ENCODE assay signal across 18 cellular contexts in genomic region chr6:139988702-139989101, GRCh38.
DNase-seq lines count a peak whose midpoint lies in the region; ATAC-seq, FAIRE-seq and TF ChIP-seq lines count a peak whose summit lies in the region.
"Had no signal": no experiment of that assay in that cellular context is flagged by ENCODE, and none has a peak within 500 bp of the region (broad histone marks: within the 10 kb centered on the region; RNA-seq: fewer than 3 reads in every experiment).

No MANE protein-coding gene starts in this region.

- H3K9me3 ChIP-seq in astrocyte (ENCODE audit: insufficient read depth, low read depth, low read length) (no peaks in the 10 kb centered on the region), SJCRH30 (replicated peaks) (no peaks in the 10 kb centered on the region), MG63 (peaks cover 2% of the 10 kb centered on the region)
- H3K9me3 ChIP-seq: BE2C had no signal

- no peak overlapping the region for H3K23ac ChIP-seq in mesendoderm (ENCODE audit: low read length)

- no peak overlapping the region for H4K8ac ChIP-seq in mesendoderm (ENCODE audit: low read depth, low read length)

- H3K36me3 ChIP-seq in astrocyte (ENCODE audit: insufficient read depth, low read length) (no peaks in the 10 kb centered on the region), mesendoderm (ENCODE audit: control insufficient read depth, insufficient read depth, low read length) (no peaks in the 10 kb centered on the region), SJCRH30 (no peaks in the 10 kb centered on the region), MG63 (no peaks in the 10 kb centered on the region)
- H3K36me3 ChIP-seq: BE2C had no signal

- FAIRE-seq in astrocyte (lab: Jason Lieb, UNC): peak; percentile 20
- FAIRE-seq: GM12892, H54 had no signal

- H3K56ac ChIP-seq in mesendoderm (ENCODE audit: low read length): no peak overlapping the region

- H4K5ac ChIP-seq in mesendoderm (ENCODE audit: low read length): no peak overlapping the region

- H2AFZ ChIP-seq in astrocyte (ENCODE audit: low read depth, low read length): no peak overlapping the region

- H2BK120ac ChIP-seq in mesendoderm (ENCODE audit: low read depth, low read length): no peak overlapping the region

- no peak for ATAC-seq in stimulated activated effector memory CD8-positive, alpha-beta T cell treated with anti-CD3 and anti-CD28 coated beads, Interleukin-12 subunit alpha, Interleukin-12 subunit beta, amount 100 ng/mL, for 72 hours
- ATAC-seq: HCT116 had no signal

- no peak overlapping the region for H3K4ac ChIP-seq in mesendoderm (ENCODE audit: low read depth, low read length)

- no peak overlapping the region for H2BK5ac ChIP-seq in mesendoderm (ENCODE audit: low read length)

- peak overlapping the region; percentile 5; the same call in 1 of the 2 replicates for H3K27ac Mint-ChIP-seq in HFFc6
- no peak overlapping the region for H3K27ac Mint-ChIP-seq in astrocyte (ENCODE audit: unreplicated experiment)
- no peak overlapping the region for H3K27ac Mint-ChIP-seq in stimulated activated effector memory CD8-positive, alpha-beta T cell treated with anti-CD3 and anti-CD28 coated beads, Interleukin-12 subunit alpha, Interleukin-12 subunit beta, amount 100 ng/mL, for 72 hours
- H3K27ac Mint-ChIP-seq: CD4-positive, alpha-beta memory T cell; IgD-negative memory B cell had no signal

- no peak overlapping the region for H3K4me2 ChIP-seq in astrocyte (ENCODE audit: low read length)
- H3K4me2 ChIP-seq in mesendoderm (ENCODE audit: low read length): no peak overlapping the region

- H2AK5ac ChIP-seq in mesendoderm (ENCODE audit: low read length): no peak overlapping the region

- no peaks in the 10 kb centered on the region for H4K20me1 ChIP-seq in astrocyte (ENCODE audit: insufficient read depth, low read length)

- no peak overlapping the region for H3K27ac ChIP-seq in astrocyte (ENCODE audit: low read depth, low read length)
- H3K27ac ChIP-seq in mesendoderm (ENCODE audit: low read depth, low read length): no peak overlapping the region
- no peak overlapping the region for H3K27ac ChIP-seq in SJCRH30
- H3K27ac ChIP-seq: C4-2B had no signal

- H3K9ac ChIP-seq in astrocyte (ENCODE audit: low read length) (no peak overlapping the region), mesendoderm (ENCODE audit: low read length) (no peak overlapping the region)

- peak overlapping the region; percentile 36 for H2BK15ac ChIP-seq in mesendoderm (replicated peaks; ENCODE audit: low read depth)

- DNase-seq in AG10803 (ENCODE audit: low read depth) (peak; percentile 41), HFFc6 (no peak), astrocyte (ENCODE audit: low read depth) (no peak), mesendoderm (no peak), islet precursor cell (no peak), SJCRH30 (no peak), MG63 (no peak)
- DNase-seq in stimulated activated effector memory CD8-positive, alpha-beta T cell treated with anti-CD3 and anti-CD28 coated beads, Interleukin-12 subunit alpha, Interleukin-12 subunit beta, amount 100 ng/mL, for 72 hours (ENCODE audit: low spot score in 2 of 2): no peak
- DNase-seq: BE2C; CD4-positive, alpha-beta memory T cell; DMS79; EL; GDM1 had no signal

- H3K18ac ChIP-seq in mesendoderm (ENCODE audit: low read length): no peak overlapping the region

- no peaks in the 10 kb centered on the region for H3K9me3 Mint-ChIP-seq in HFFc6
- peaks cover 6% of the 10 kb centered on the region for H3K9me3 Mint-ChIP-seq in astrocyte (ENCODE audit: unreplicated experiment)
- no peaks in the 10 kb centered on the region for H3K9me3 Mint-ChIP-seq in stimulated activated effector memory CD8-positive, alpha-beta T cell treated with anti-CD3 and anti-CD28 coated beads, Interleukin-12 subunit alpha, Interleukin-12 subunit beta, amount 100 ng/mL, for 72 hours

- H3K36me3 Mint-ChIP-seq in HFFc6 (ENCODE audit: low read depth) (peaks cover 14% of the 10 kb centered on the region), astrocyte (ENCODE audit: low read depth, unreplicated experiment) (no peaks in the 10 kb centered on the region)
- no peaks in the 10 kb centered on the region for H3K36me3 Mint-ChIP-seq in stimulated activated effector memory CD8-positive, alpha-beta T cell treated with anti-CD3 and anti-CD28 coated beads, Interleukin-12 subunit alpha, Interleukin-12 subunit beta, amount 100 ng/mL, for 72 hours
- H3K36me3 Mint-ChIP-seq: CD4-positive, alpha-beta memory T cell; IgD-negative memory B cell had no signal

- peak overlapping the region; percentile 4; the same call in 1 of the 2 replicates for H3K4me3 Mint-ChIP-seq in HFFc6
- H3K4me3 Mint-ChIP-seq in astrocyte (ENCODE audit: unreplicated experiment): no peak overlapping the region
- no peak overlapping the region for H3K4me3 Mint-ChIP-seq in stimulated activated effector memory CD8-positive, alpha-beta T cell treated with anti-CD3 and anti-CD28 coated beads, Interleukin-12 subunit alpha, Interleukin-12 subunit beta, amount 100 ng/mL, for 72 hours
- H3K4me3 Mint-ChIP-seq: CD4-positive, alpha-beta memory T cell; IgD-negative memory B cell had no signal

- H3K4me3 ChIP-seq in AG10803 (ENCODE audit: low read length): no peak overlapping the region
- no peak overlapping the region for H3K4me3 ChIP-seq in astrocyte (ENCODE audit: insufficient read depth, low read depth, low read length)
- H3K4me3 ChIP-seq in mesendoderm (ENCODE audit: low read length): no peak overlapping the region
- no peak overlapping the region for H3K4me3 ChIP-seq in SJCRH30
- H3K4me3 ChIP-seq in MG63: no peak overlapping the region

- peaks cover 76% of the 10 kb centered on the region for H3K4me1 Mint-ChIP-seq in HFFc6 (ENCODE audit: low read depth)
- peaks cover 8% of the 10 kb centered on the region for H3K4me1 Mint-ChIP-seq in astrocyte (ENCODE audit: low read depth, unreplicated experiment)
- no peaks in the 10 kb centered on the region for H3K4me1 Mint-ChIP-seq in stimulated activated effector memory CD8-positive, alpha-beta T cell treated with anti-CD3 and anti-CD28 coated beads, Interleukin-12 subunit alpha, Interleukin-12 subunit beta, amount 100 ng/mL, for 72 hours
- H3K4me1 Mint-ChIP-seq: IgD-negative memory B cell had no signal

- H3K27me3 Mint-ChIP-seq in HFFc6 (ENCODE audit: insufficient read depth): no peaks in the 10 kb centered on the region
- H3K27me3 Mint-ChIP-seq in astrocyte (ENCODE audit: low read depth, unreplicated experiment): no peaks in the 10 kb centered on the region

- H3K4me1 ChIP-seq in astrocyte (ENCODE audit: insufficient read depth, low read length) (peaks cover 6% of the 10 kb centered on the region), mesendoderm (ENCODE audit: control insufficient read depth, low read depth, low read length) (peaks cover 2% of the 10 kb centered on the region), SJCRH30 (peaks cover 2% of the 10 kb centered on the region)

- H3K27me3 ChIP-seq in astrocyte (ENCODE audit: insufficient read depth, low read length): no peaks in the 10 kb centered on the region
- no peaks in the 10 kb centered on the region for H3K27me3 ChIP-seq in mesendoderm (ENCODE audit: insufficient read depth, low read length, poor library complexity)
- H3K27me3 ChIP-seq in SJCRH30: no peaks in the 10 kb centered on the region
- H3K27me3 ChIP-seq in MG63: no peaks in the 10 kb centered on the region
- H3K27me3 ChIP-seq: BE2C had no signal

- H3K79me2 ChIP-seq in astrocyte (ENCODE audit: insufficient read depth, low read length) (no peaks in the 10 kb centered on the region), mesendoderm (ENCODE audit: control insufficient read depth, insufficient read depth, low read length) (no peaks in the 10 kb centered on the region)

- TF ChIP-seq CTCF in AG10803 (conservative IDR thresholded peaks at IDR 0.05; ENCODE audit: low read length) (no peak), HFFc6 (IDR thresholded peaks at IDR 0.05) (no peak), astrocyte (IDR thresholded peaks at IDR 0.05; ENCODE audit: insufficient read depth, low read depth, low read length) (no peak)

- H3K79me1 ChIP-seq in mesendoderm (ENCODE audit: low read length): no peaks in the 10 kb centered on the region
